Comparison of ENCODE assay signal across 29 cellular contexts in the genomic region with DNA sequence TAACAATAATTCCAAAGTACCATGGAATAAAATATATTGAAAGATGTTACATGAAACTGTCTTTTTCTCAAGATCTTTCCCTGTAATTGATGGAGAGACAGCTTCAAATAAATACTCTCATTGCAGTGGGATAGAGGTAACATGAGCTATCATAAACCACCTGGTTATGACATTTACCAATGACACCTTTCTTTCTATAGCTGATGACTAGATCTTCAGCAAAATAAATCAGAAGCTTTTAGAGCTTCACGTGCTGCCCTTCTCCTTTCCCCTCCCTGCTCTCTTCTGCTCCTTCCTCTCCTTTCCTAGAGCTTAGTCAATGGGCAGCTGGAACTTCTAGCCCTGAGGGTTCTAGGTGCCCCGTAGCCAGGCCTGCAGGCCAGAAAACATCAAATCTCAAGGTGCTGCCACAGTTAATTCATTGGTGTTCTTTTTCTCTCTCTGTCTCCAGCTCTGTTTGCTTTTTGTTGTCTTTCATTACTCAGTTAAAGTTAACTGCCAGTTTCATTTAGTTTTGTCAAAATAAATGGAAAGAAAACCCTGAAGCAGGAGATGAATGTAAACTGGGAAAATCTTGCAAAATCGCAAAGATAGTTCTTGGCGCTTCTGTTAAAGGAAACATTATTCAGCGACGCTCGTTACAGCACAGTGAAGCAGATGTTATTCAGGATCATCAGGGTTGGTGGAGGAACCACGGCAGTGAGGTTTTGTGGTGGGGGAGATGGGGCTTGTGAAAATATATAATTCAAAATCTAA. TPM values are rescaled to one million over a fixed set of nuclear protein-coding genes. Genes with fewer than 3 reads are reported as not detected.
DNase-seq lines count a peak whose midpoint lies in the region; ATAC-seq, FAIRE-seq and TF ChIP-seq lines count a peak whose summit lies in the region.
"Had no signal": no experiment of that assay in that cellular context is flagged by ENCODE, and none has a peak within 500 bp of the region (broad histone marks: within the 10 kb centered on the region; RNA-seq: fewer than 3 reads in every experiment).

No MANE protein-coding gene starts in this region.

- H3K27ac ChIP-seq in astrocyte (ENCODE audit: low read depth, low read length) (no peak overlapping the region), fibroblast of lung (ENCODE audit: insufficient read depth, low read length) (no peak overlapping the region), osteoblast (ENCODE audit: low read depth, low read length) (peak overlapping the region; percentile 34)
- H3K27ac ChIP-seq in CD8-positive, alpha-beta T cell (ENCODE audit: low read depth, low read length), result no peak overlapping the region
- H3K27ac ChIP-seq: A549, brain microvascular endothelial cell had no signal

- H3K27me3 ChIP-seq in astrocyte (ENCODE audit: insufficient read depth, low read length) (no peaks in the 10 kb centered on the region), fibroblast of lung (ENCODE audit: control insufficient read depth, insufficient read depth, low read length) (no peaks in the 10 kb centered on the region), osteoblast (ENCODE audit: insufficient read depth, low read length) (no peaks in the 10 kb centered on the region)
- H3K27me3 ChIP-seq in CD8-positive, alpha-beta T cell (ENCODE audit: insufficient read depth, low read length), result no peaks in the 10 kb centered on the region
- H3K27me3 ChIP-seq: brain microvascular endothelial cell had no signal

- H3K4me3 ChIP-seq in astrocyte (ENCODE audit: insufficient read depth, low read depth, low read length), result no peak overlapping the region
- no peak overlapping the region for H3K4me3 ChIP-seq in fibroblast of lung (replicated peaks in 1 of 4; ENCODE audit: control extremely low read depth in 1 of 4, insufficient read depth in 1 of 4, low read depth in 3 of 4, low read length in 4 of 4)
- no peak overlapping the region for H3K4me3 ChIP-seq in osteoblast (ENCODE audit: insufficient read depth, low read length)
- H3K4me3 ChIP-seq in CD8-positive, alpha-beta T cell (ENCODE audit: low read depth, low read length), result no peak overlapping the region
- H3K4me3 ChIP-seq: A549, lung had no signal

- H3K27ac Mint-ChIP-seq in astrocyte (ENCODE audit: unreplicated experiment), result no peak overlapping the region
- no peak overlapping the region for H3K27ac Mint-ChIP-seq in CD8-positive, alpha-beta T cell
- H3K27ac Mint-ChIP-seq: activated naive CD8-positive, alpha-beta T cell treated with anti-CD3 and anti-CD28 coated beads for 36 hours had no signal

- H3K4me1 Mint-ChIP-seq in astrocyte (ENCODE audit: low read depth, unreplicated experiment), result peaks cover 30% of the 10 kb centered on the region
- H3K4me1 Mint-ChIP-seq in CD8-positive, alpha-beta T cell (ENCODE audit: low read depth), result no peaks in the 10 kb centered on the region
- H3K4me1 Mint-ChIP-seq: activated naive CD8-positive, alpha-beta T cell treated with anti-CD3 and anti-CD28 coated beads for 36 hours had no signal

- CTCF ChIA-PET in CD8-positive, alpha-beta T cell (lab: Charles Lee), result no interaction called here

- no peaks in the 10 kb centered on the region for H4K20me1 ChIP-seq in astrocyte (ENCODE audit: insufficient read depth, low read length)
- H4K20me1 ChIP-seq in fibroblast of lung (ENCODE audit: control insufficient read depth, extremely low read depth, insufficient read depth, low read length), result no peaks in the 10 kb centered on the region
- H4K20me1 ChIP-seq in osteoblast (ENCODE audit: insufficient read depth, low read length), result no peaks in the 10 kb centered on the region

- no peak overlapping the region for H3K9ac ChIP-seq in astrocyte (ENCODE audit: low read length)
- H3K9ac ChIP-seq in fibroblast of lung (ENCODE audit: insufficient read depth, low read length), result no peak overlapping the region

- no peaks in the 10 kb centered on the region for H3K9me3 ChIP-seq in astrocyte (ENCODE audit: insufficient read depth, low read depth, low read length)
- H3K9me3 ChIP-seq in fibroblast of lung (ENCODE audit: control insufficient read depth, insufficient read depth, low read depth, low read length), result no peaks in the 10 kb centered on the region
- H3K9me3 ChIP-seq in osteoblast (ENCODE audit: low read depth, low read length), result no peaks in the 10 kb centered on the region
- H3K9me3 ChIP-seq in CD8-positive, alpha-beta T cell (ENCODE audit: low read length), result no peaks in the 10 kb centered on the region
- H3K9me3 ChIP-seq: A549 had no signal

- ATAC-seq in CD8-positive, alpha-beta T cell, result no peak
- ATAC-seq in GM19463 (IDR thresholded peaks at IDR 0.05; ENCODE audit: unreplicated experiment) (no peak), GM19023 (IDR thresholded peaks at IDR 0.05; ENCODE audit: unreplicated experiment) (no peak)
- ATAC-seq: A549, HCT116 had no signal

- POLR2A ChIA-PET in CD8-positive, alpha-beta T cell (lab: Charles Lee), result no interaction called here

- no peaks in the 10 kb centered on the region for H3K36me3 Mint-ChIP-seq in astrocyte (ENCODE audit: low read depth, unreplicated experiment)
- H3K36me3 Mint-ChIP-seq in CD8-positive, alpha-beta T cell, result no peaks in the 10 kb centered on the region
- H3K36me3 Mint-ChIP-seq: activated naive CD8-positive, alpha-beta T cell treated with anti-CD3 and anti-CD28 coated beads for 36 hours had no signal

- H3K79me2 ChIP-seq in astrocyte (ENCODE audit: insufficient read depth, low read length), result no peaks in the 10 kb centered on the region
- H3K79me2 ChIP-seq in fibroblast of lung (ENCODE audit: control insufficient read depth, insufficient read depth, low read length), result no peaks in the 10 kb centered on the region
- no peaks in the 10 kb centered on the region for H3K79me2 ChIP-seq in osteoblast (ENCODE audit: insufficient read depth, low read length)

- peaks cover 2% of the 10 kb centered on the region for H3K27me3 Mint-ChIP-seq in astrocyte (ENCODE audit: low read depth, unreplicated experiment)
- H3K27me3 Mint-ChIP-seq in CD8-positive, alpha-beta T cell (ENCODE audit: low read depth), result peaks cover 11% of the 10 kb centered on the region

- no peaks in the 10 kb centered on the region for H3K36me3 ChIP-seq in astrocyte (ENCODE audit: insufficient read depth, low read length)
- no peaks in the 10 kb centered on the region for H3K36me3 ChIP-seq in fibroblast of lung (ENCODE audit: control insufficient read depth, insufficient read depth, low read length)
- H3K36me3 ChIP-seq in osteoblast (ENCODE audit: insufficient read depth, low read length), result no peaks in the 10 kb centered on the region
- H3K36me3 ChIP-seq in CD8-positive, alpha-beta T cell (ENCODE audit: insufficient read depth, low read length), result no peaks in the 10 kb centered on the region
- H3K36me3 ChIP-seq: brain microvascular endothelial cell had no signal

- DNase-seq in EH (ENCODE audit: low read depth) (peak; percentile 26), astrocyte (ENCODE audit: low read depth) (peak; percentile 11), fibroblast of lung (ENCODE audit: low read depth in 2 of 2) (peak in 1 of 2 donors; percentile 43), osteoblast (ENCODE audit: insufficient read length, low spot score, missing footprints) (peak; percentile 49)
- no peak for DNase-seq in CD8-positive, alpha-beta T cell
- no peak for DNase-seq in stimulated activated naive CD4-positive, alpha-beta T cell treated with Interleukin-2 at 50 U/mL for 16 hours (lab: John Stamatoyannopoulos, UW)
- DNase-seq: activated CD4-positive, alpha-beta T cell treated with anti-CD3 and anti-CD28 coated beads, Interleukin-2, amount 50 U/mL, for 48 hours; activated CD4-positive, CD25-positive, alpha-beta regulatory T cell; activated CD8-positive, alpha-beta memory T cell treated with anti-CD3 and anti-CD28 coated beads, Interleukin-2, amount 50 U/mL, for 48 hours; activated naive CD8-positive, alpha-beta T cell treated with anti-CD3 and anti-CD28 coated beads for 36 hours; brain microvascular endothelial cell; DMS79; effector memory CD4-positive, alpha-beta T cell; kidney glomerular epithelial cell; NCI-H2081 treated with DMSO at 0.1 percent for 48 hours; NCI-H446; nucleus accumbens; OCI-M1; Right ventricle myocardium superior; small intestine; substantia nigra had no signal

- H3K4me3 Mint-ChIP-seq in astrocyte (ENCODE audit: unreplicated experiment), result no peak overlapping the region
- no peak overlapping the region for H3K4me3 Mint-ChIP-seq in CD8-positive, alpha-beta T cell
- H3K4me3 Mint-ChIP-seq: activated naive CD8-positive, alpha-beta T cell treated with anti-CD3 and anti-CD28 coated beads for 36 hours had no signal

- H3K4me1 ChIP-seq in astrocyte (ENCODE audit: insufficient read depth, low read length) (peaks cover 20% of the 10 kb centered on the region), fibroblast of lung (ENCODE audit: control insufficient read depth, extremely low read depth, insufficient read depth, low read length) (peaks cover 4% of the 10 kb centered on the region), osteoblast (ENCODE audit: insufficient read depth, low read length) (peaks cover 43% of the 10 kb centered on the region)
- no peaks in the 10 kb centered on the region for H3K4me1 ChIP-seq in CD8-positive, alpha-beta T cell (ENCODE audit: insufficient read depth, low read length)

- H2AFZ ChIP-seq in astrocyte (ENCODE audit: low read depth, low read length) (no peak overlapping the region), fibroblast of lung (ENCODE audit: low read length) (no peak overlapping the region), osteoblast (ENCODE audit: low read length) (peak overlapping the region; percentile 85)

- no peaks in the 10 kb centered on the region for H3K9me3 Mint-ChIP-seq in astrocyte (ENCODE audit: unreplicated experiment)
- H3K9me3 Mint-ChIP-seq in CD8-positive, alpha-beta T cell, result peaks cover 9% of the 10 kb centered on the region

- H3K4me2 ChIP-seq in astrocyte (ENCODE audit: low read length) (no peak overlapping the region), fibroblast of lung (ENCODE audit: extremely low read depth, insufficient read depth, low read length) (peak overlapping the region; percentile 38), osteoblast (ENCODE audit: insufficient read depth, low read length) (peak overlapping the region; percentile 60)
- H3K4me2 ChIP-seq: A549 had no signal

- FAIRE-seq in astrocyte (lab: Jason Lieb, UNC), result no peak
- FAIRE-seq: A549, small intestine had no signal

- TF ChIP-seq CTCF in astrocyte (IDR thresholded peaks at IDR 0.05; ENCODE audit: insufficient read depth, low read depth, low read length), result no peak
- TF ChIP-seq CTCF in fibroblast of lung (conservative IDR thresholded peaks at IDR 0.05 in 1 of 2, IDR thresholded peaks at IDR 0.05 in 1 of 2; ENCODE audit: low read depth in 1 of 2, low read length in 2 of 2), result no peak
- no peak for TF ChIP-seq CTCF in osteoblast (IDR thresholded peaks at IDR 0.05; ENCODE audit: extremely low read depth, low read depth, low read length)
- no peak for TF ChIP-seq CTCF in CD8-positive, alpha-beta T cell (IDR thresholded peaks at IDR 0.05)

- intact Hi-C loops in CD8-positive, alpha-beta T cell (cut with DNase I, micrococcal nuclease), result no loop called here

RNA-seq across cellular contexts. Expression of a gene that starts 8.3 kb away (rescaled TPM):
- not detected in 2 replicates for total RNA-seq in astrocyte
- total RNA-seq in fibroblast of lung, result 0.17 TPM in 1 of 2 replicates, not detected in the other
- polyA plus RNA-seq in fibroblast of lung, result not detected in 2 replicates
- polyA plus RNA-seq in fibroblast of lung (2012), result not detected in 2 replicates
- polyA minus RNA-seq in fibroblast of lung (ENCODE audit: low replicate concordance), result not detected in 2 replicates
- total RNA-seq in osteoblast, result not detected in 2 replicates
- not detected for total RNA-seq in CD8-positive, alpha-beta T cell
- total RNA-seq: activated naive CD8-positive, alpha-beta T cell treated with anti-CD3 and anti-CD28 coated beads for 36 hours; lung; M059J; Right ventricle myocardium superior; ureter had no signal
- polyA plus RNA-seq: A549, BJ, lung, small intestine had no signal

Comparison
In these comparisons a context has a peak if more than half of its experiments do, and no peak if none do; other contexts are left out.
1. DNase-seq: peak in EH (single experiment), astrocyte (single experiment) and osteoblast (single experiment); none in CD8-positive, alpha-beta T cell (0 of 7) and stimulated activated naive CD4-positive, alpha-beta T cell treated with Interleukin-2 at 50 U/mL for 16 hours (single experiment).